In the genomic region with DNA sequence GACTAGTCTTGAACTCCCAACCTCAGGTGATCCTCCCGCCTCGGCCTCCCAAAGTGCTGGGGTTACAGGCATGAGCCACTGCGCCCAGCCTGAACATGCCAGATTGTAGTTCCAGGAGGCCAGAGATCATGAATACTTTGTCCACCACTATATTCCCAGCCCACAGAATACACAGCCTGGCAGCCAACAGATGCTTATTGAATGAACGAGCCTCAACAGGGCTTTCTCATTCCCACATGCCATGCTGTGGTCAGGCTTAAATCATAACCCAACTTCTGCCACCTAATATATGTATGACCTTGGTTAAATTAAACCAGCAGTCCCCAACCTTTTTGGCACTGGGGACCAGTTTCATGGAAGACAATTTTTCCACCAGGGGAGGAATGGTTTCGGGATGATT, we compare ENCODE assay signal across 27 cellular contexts.
"Had no signal": no experiment of that assay in that cellular context is flagged by ENCODE, and none has a peak within 500 bp of the region (broad histone marks: within the 10 kb centered on the region; RNA-seq: fewer than 3 reads in every experiment).

No MANE protein-coding gene starts in this region.

- H3K27me3 ChIP-seq: adrenal gland, body of pancreas, brain microvascular endothelial cell, breast epithelium had no signal

- H3K36me3 ChIP-seq: adrenal gland, brain microvascular endothelial cell, breast epithelium had no signal

- H3K9me3 ChIP-seq: adrenal gland, body of pancreas, breast epithelium had no signal

- H3K4me3 ChIP-seq: adrenal gland, body of pancreas, breast epithelium had no signal

- H3K27ac ChIP-seq: adrenal gland, body of pancreas, brain microvascular endothelial cell, breast epithelium, VCaP had no signal

- DNase-seq: activated B cell treated with CpG ODN at 0.5 μM for 24 hours; activated CD4-positive, alpha-beta memory T cell treated with anti-CD3 and anti-CD28 coated beads for 36 hours; activated CD4-positive, alpha-beta T cell treated with anti-CD3 and anti-CD28 coated beads for 4 hours; activated CD4-positive, alpha-beta T cell treated with anti-CD3 and anti-CD28 coated beads, Interleukin-2, amount 10 ng/mL, durations not matched to agents 24 days and 14 days; activated CD4-positive, alpha-beta T cell treated with anti-CD3 and anti-CD28 coated beads, Interleukin-2, amount 50 U/mL, for 1 hour; activated CD4-positive, alpha-beta T cell treated with anti-CD3 and anti-CD28 coated beads, Interleukin-2, amount 50 U/mL, for 4 hours; activated CD8-positive, alpha-beta memory T cell treated with anti-CD3 and anti-CD28 coated beads, Interleukin-2, amount 50 U/mL, for 4 hours; activated CD8-positive, alpha-beta T cell treated with anti-CD3 and anti-CD28 coated beads for 36 hours; activated gamma-delta T cell treated with Interleukin-2 at 50 U/mL for 16 hours; activated naive CD4-positive, alpha-beta T cell treated with anti-CD3 and anti-CD28 coated beads, Interleukin-2, amount 10 ng/mL, durations not matched to agents 7 days and 5 days; activated naive CD4-positive, alpha-beta T cell treated with Interleukin-2 at 50 U/mL for 16 hours; activated naive CD8-positive, alpha-beta T cell treated with anti-CD3 and anti-CD28 coated beads for 36 hours; activated T-cell treated with anti-CD3 and anti-CD28 coated beads for 4 hours; activated T-cell treated with anti-CD3 and anti-CD28 coated beads, Interleukin-2, amount 50 U/mL, for 1 hour; activated T-cell treated with anti-CD3 and anti-CD28 coated beads, Interleukin-2, amount 50 U/mL, for 4 hours; activated T-cell treated with anti-CD3 and anti-CD28 coated beads, Interleukin-2, amount 50 U/mL, for 72 hours; adrenal gland; amniotic stem cell; body of pancreas; brain microvascular endothelial cell; central memory CD4-positive, alpha-beta T cell; SW 1271; T-helper 1 cell; T-helper 2 cell; T-helper 9 cell had no signal
